Comparison of ENCODE assay signal across 8 cellular contexts in the genomic region with DNA sequence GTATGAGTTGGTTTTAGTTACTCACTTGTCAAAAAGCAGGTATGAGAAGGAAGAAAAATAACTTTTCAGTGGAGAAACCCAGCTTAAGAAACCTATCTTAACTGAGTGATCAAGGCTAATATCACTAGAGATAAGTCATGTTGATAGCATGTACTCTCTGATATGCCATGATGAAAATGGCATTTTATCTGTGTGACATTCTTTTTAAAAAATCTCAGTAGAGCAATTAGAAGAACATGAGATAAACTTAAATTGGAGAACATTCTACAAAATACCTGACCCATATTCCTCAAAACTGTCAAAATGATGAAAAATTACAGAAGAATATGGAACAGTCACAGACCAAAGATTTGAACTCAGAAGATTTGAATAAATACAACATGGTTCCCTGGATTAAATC.
"Had no signal": no experiment of that assay in that cellular context is flagged by ENCODE, and none has a peak within 500 bp of the region (broad histone marks: within the 10 kb centered on the region; RNA-seq: fewer than 3 reads in every experiment).

No MANE protein-coding gene starts in this region.

- H3K27ac ChIP-seq: GM23248 had no signal

- H3K4me3 ChIP-seq: GM23248, GM23338, HAP-1 had no signal

- H3K9ac ChIP-seq: GM23248 had no signal

- H3K36me3 ChIP-seq: HAP-1 had no signal

- DNase-seq: GM23248, GOT3, H7, H9, HCEC 1CT, HFFc6 had no signal

- H3K4me2 ChIP-seq: GM23338 had no signal
